ENCODE assay signal across 15 cellular contexts in the genomic region with DNA sequence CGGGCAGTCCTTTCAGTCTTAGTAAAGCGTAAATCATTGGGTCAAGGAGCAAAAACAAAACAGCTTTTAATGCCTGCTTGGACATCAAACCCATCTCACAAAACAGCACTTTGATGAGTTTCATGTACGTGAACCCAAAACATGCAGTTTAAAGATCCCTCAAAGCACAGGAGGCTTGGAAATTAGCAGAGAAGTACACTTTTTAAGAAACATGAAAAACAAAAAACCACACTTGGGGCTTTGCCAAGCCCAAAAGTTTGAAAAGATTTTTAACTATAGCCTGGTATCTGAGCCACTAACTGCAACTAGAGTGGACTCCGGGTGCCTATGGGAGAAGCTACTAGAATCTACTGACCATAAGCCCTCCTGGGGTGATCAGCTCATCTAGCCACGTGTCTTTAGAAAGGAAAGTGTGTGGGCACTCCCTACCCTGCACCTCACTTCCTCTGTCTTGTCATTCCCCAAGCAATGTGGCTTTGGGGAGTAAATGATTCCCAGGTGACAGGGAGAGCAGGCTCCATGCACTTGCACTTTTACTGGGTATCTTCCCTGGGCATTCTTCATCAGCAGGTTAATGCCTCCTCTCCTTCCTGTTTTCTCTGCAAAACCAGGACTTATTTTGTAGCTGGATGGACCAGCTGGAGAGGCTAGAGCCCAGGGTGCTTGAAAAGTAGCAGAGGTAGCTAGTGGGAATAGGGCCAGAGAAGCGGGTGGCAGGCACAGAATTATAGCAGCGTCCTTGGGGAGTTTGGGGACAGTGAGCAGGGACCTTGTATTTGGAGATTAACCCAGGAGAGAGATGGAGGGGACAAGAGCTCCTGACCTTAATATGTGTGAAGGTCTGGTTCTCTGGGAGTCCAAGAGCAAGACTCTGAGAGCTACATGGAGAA.
DNase-seq lines count a peak whose midpoint lies in the region; ATAC-seq, FAIRE-seq and TF ChIP-seq lines count a peak whose summit lies in the region.
"Had no signal": no experiment of that assay in that cellular context is flagged by ENCODE, and none has a peak within 500 bp of the region (broad histone marks: within the 10 kb centered on the region; RNA-seq: fewer than 3 reads in every experiment).

No MANE protein-coding gene starts in this region.

- no peak for DNase-seq in activated naive CD4-positive, alpha-beta T cell treated with anti-CD3 and anti-CD28 coated beads, Interleukin-2, amount 10 ng/mL, durations not matched to agents 7 days and 5 days
- no peak for DNase-seq in activated naive CD4-positive, alpha-beta T cell treated with Interleukin-2 at 50 U/mL for 16 hours
- DNase-seq in T-helper 17 cell (no peak), bronchial epithelial cell (ENCODE audit: low read depth) (no peak), 8988T (no peak)
- DNase-seq in stimulated activated effector memory CD8-positive, alpha-beta T cell treated with anti-CD3 and anti-CD28 coated beads, Interleukin-12 subunit alpha, Interleukin-12 subunit beta, amount 100 ng/mL, for 72 hours (ENCODE audit: low spot score in 2 of 2): no peak
- DNase-seq: EL, head of caudate nucleus, left lung, NCI-H1694, NCI-H748 treated with DMSO at 0.1 percent for 48 hours, SJCRH30 had no signal

- H3K9me3 Mint-ChIP-seq in activated naive CD4-positive, alpha-beta T cell treated with anti-CD3 and anti-CD28 coated beads, Interleukin-2, amount 10 ng/mL, durations not matched to agents 7 days and 5 days: peaks cover 6% of the 10 kb centered on the region
- no peaks in the 10 kb centered on the region for H3K9me3 Mint-ChIP-seq in stimulated activated effector memory CD8-positive, alpha-beta T cell treated with anti-CD3 and anti-CD28 coated beads, Interleukin-12 subunit alpha, Interleukin-12 subunit beta, amount 100 ng/mL, for 72 hours

- H3K4me3 Mint-ChIP-seq in activated naive CD4-positive, alpha-beta T cell treated with anti-CD3 and anti-CD28 coated beads, Interleukin-2, amount 10 ng/mL, durations not matched to agents 7 days and 5 days: peak overlapping the region; percentile 59
- H3K4me3 Mint-ChIP-seq in T-helper 17 cell: peak overlapping the region; percentile 82
- peak overlapping the region; percentile 53 for H3K4me3 Mint-ChIP-seq in stimulated activated effector memory CD8-positive, alpha-beta T cell treated with anti-CD3 and anti-CD28 coated beads, Interleukin-12 subunit alpha, Interleukin-12 subunit beta, amount 100 ng/mL, for 72 hours

- no peak for TF ChIP-seq CTCF in bronchial epithelial cell (IDR thresholded peaks at IDR 0.05; ENCODE audit: insufficient read depth, low read length, severe bottlenecking)

- CTCF ChIA-PET in activated naive CD4-positive, alpha-beta T cell treated with anti-CD3 and anti-CD28 coated beads, Interleukin-2, amount 10 ng/mL, durations not matched to agents 7 days and 5 days (lab: Charles Lee): interaction anchor here (0.6 to 1.0 kb wide), 2 partner anchors 14 to 106 kb away, joined by 4 read pairs; no protein-coding TSS in a partner anchor

- peak overlapping the region; percentile 92 for H3K27ac Mint-ChIP-seq in activated naive CD4-positive, alpha-beta T cell treated with anti-CD3 and anti-CD28 coated beads, Interleukin-2, amount 10 ng/mL, durations not matched to agents 7 days and 5 days
- H3K27ac Mint-ChIP-seq in T-helper 17 cell: peak overlapping the region; percentile 84
- H3K27ac Mint-ChIP-seq in stimulated activated effector memory CD8-positive, alpha-beta T cell treated with anti-CD3 and anti-CD28 coated beads, Interleukin-12 subunit alpha, Interleukin-12 subunit beta, amount 100 ng/mL, for 72 hours: peak overlapping the region; percentile 83

- no peak overlapping the region for H3K4me3 ChIP-seq in bronchial epithelial cell (ENCODE audit: low read depth, low read length)
- H3K4me3 ChIP-seq: left lung, mucosa of descending colon, SJCRH30, thyroid gland had no signal

- H3K27me3 ChIP-seq in bronchial epithelial cell (ENCODE audit: control insufficient read depth, insufficient read depth, low read length): peaks cover 3% of the 10 kb centered on the region
- H3K27me3 ChIP-seq: left lung, SJCRH30, thyroid gland had no signal

- no peaks in the 10 kb centered on the region for H3K36me3 ChIP-seq in bronchial epithelial cell (ENCODE audit: control insufficient read depth, insufficient read depth, low read length)
- H3K36me3 ChIP-seq: left lung, SJCRH30, thyroid gland had no signal

- peak; percentile 47 for FAIRE-seq in bronchial epithelial cell (lab: Jason Lieb, UNC)

- H3K9me3 ChIP-seq in T-helper 17 cell (ENCODE audit: control insufficient read depth, low read length, poor library complexity, severe bottlenecking): no peaks in the 10 kb centered on the region
- H3K9me3 ChIP-seq: left lung, mucosa of descending colon, SJCRH30, thyroid gland had no signal

- peaks cover 13% of the 10 kb centered on the region for H3K36me3 Mint-ChIP-seq in activated naive CD4-positive, alpha-beta T cell treated with anti-CD3 and anti-CD28 coated beads, Interleukin-2, amount 10 ng/mL, durations not matched to agents 7 days and 5 days
- H3K36me3 Mint-ChIP-seq in T-helper 17 cell (ENCODE audit: low read depth): no peaks in the 10 kb centered on the region
- peaks cover 6% of the 10 kb centered on the region for H3K36me3 Mint-ChIP-seq in stimulated activated effector memory CD8-positive, alpha-beta T cell treated with anti-CD3 and anti-CD28 coated beads, Interleukin-12 subunit alpha, Interleukin-12 subunit beta, amount 100 ng/mL, for 72 hours

- H3K4me1 Mint-ChIP-seq in activated naive CD4-positive, alpha-beta T cell treated with anti-CD3 and anti-CD28 coated beads, Interleukin-2, amount 10 ng/mL, durations not matched to agents 7 days and 5 days: peaks cover 67% of the 10 kb centered on the region
- peaks cover 42% of the 10 kb centered on the region for H3K4me1 Mint-ChIP-seq in T-helper 17 cell
- peaks cover 54% of the 10 kb centered on the region for H3K4me1 Mint-ChIP-seq in stimulated activated effector memory CD8-positive, alpha-beta T cell treated with anti-CD3 and anti-CD28 coated beads, Interleukin-12 subunit alpha, Interleukin-12 subunit beta, amount 100 ng/mL, for 72 hours

- peak; percentile 13 for ATAC-seq in T-helper 17 cell
- ATAC-seq in stimulated activated effector memory CD8-positive, alpha-beta T cell treated with anti-CD3 and anti-CD28 coated beads, Interleukin-12 subunit alpha, Interleukin-12 subunit beta, amount 100 ng/mL, for 72 hours: peak; percentile 33
- ATAC-seq in GM21447 (IDR thresholded peaks at IDR 0.05; ENCODE audit: unreplicated experiment): no peak
- ATAC-seq: left lung had no signal

- H3K27me3 Mint-ChIP-seq in activated naive CD4-positive, alpha-beta T cell treated with anti-CD3 and anti-CD28 coated beads, Interleukin-2, amount 10 ng/mL, durations not matched to agents 7 days and 5 days: no peaks in the 10 kb centered on the region
- no peaks in the 10 kb centered on the region for H3K27me3 Mint-ChIP-seq in T-helper 17 cell
